ENCODE assay signal across 10 cellular contexts in the genomic region with DNA sequence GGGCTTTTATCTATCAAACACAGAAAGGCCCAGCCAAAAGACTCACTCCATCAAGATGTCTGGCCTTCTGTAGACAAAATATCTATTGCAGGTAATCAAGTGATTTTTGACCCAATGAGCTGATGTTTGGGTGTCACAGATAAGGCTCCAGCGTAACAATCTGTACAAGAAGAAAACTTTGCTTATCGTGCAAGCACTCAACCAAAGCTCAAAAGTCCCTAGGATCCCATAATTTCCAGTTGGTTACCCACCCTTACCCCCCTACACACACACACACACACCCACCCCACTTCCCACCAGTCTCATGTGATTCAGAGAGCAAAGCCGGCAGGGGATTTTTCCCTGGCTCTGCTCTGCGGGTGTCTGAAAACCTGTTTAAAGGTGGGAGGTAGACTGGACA. TPM values are rescaled to one million over a fixed set of nuclear protein-coding genes. Genes with fewer than 3 reads are reported as not detected.
DNase-seq lines count a peak whose midpoint lies in the region; ATAC-seq and TF ChIP-seq lines count a peak whose summit lies in the region.
"Had no signal": no experiment of that assay in that cellular context is flagged by ENCODE, and none has a peak within 500 bp of the region (broad histone marks: within the 10 kb centered on the region; RNA-seq: fewer than 3 reads in every experiment).

No MANE protein-coding gene starts in this region.

- intact Hi-C loops in lower leg skin (cut with DNase I; ENCODE audit: low total_unique reads): loop anchor here (10.0 kb wide), 1 partner anchor 91 kb away; no protein-coding TSS in a partner anchor

- H3K27ac ChIP-seq in tibial nerve: peak overlapping the region; percentile 15 to 97 (median 68)

- no peak for ATAC-seq in activated naive CD4-positive, alpha-beta T cell treated with anti-CD3 and anti-CD28 coated beads, Interleukin-2, amount 50 U/mL, for 72 hours

- H3K27ac Mint-ChIP-seq in activated naive CD4-positive, alpha-beta T cell treated with anti-CD3 and anti-CD28 coated beads, Interleukin-2, amount 50 U/mL, for 72 hours: peak overlapping the region; percentile 81 to 82

- TF ChIP-seq CTCF in tibial nerve (IDR thresholded peaks at IDR 0.05): no peak
- no peak for TF ChIP-seq CTCF in lower leg skin (IDR thresholded peaks at IDR 0.05)

- no peaks in the 10 kb centered on the region for H3K9me3 Mint-ChIP-seq in activated naive CD4-positive, alpha-beta T cell treated with anti-CD3 and anti-CD28 coated beads, Interleukin-2, amount 50 U/mL, for 72 hours

- H3K36me3 Mint-ChIP-seq in activated naive CD4-positive, alpha-beta T cell treated with anti-CD3 and anti-CD28 coated beads, Interleukin-2, amount 50 U/mL, for 72 hours: peaks cover 58 to 64% of the 10 kb centered on the region in 2 donors

- DNase-seq in activated gamma-delta T cell treated with Interleukin-2 at 50 U/mL for 16 hours (peak; percentile 44), activated gamma-delta T cell (lab: John Stamatoyannopoulos, UW) (no peak), midbrain (lab: John Stamatoyannopoulos, UW) (peak; percentile 73), tibial nerve (ENCODE audit: low spot score in 2 of 2) (no peak), ureter (ENCODE audit: low spot score) (no peak), iPS-NIHi7 (ENCODE audit: extremely low spot score) (no peak), lower leg skin (ENCODE audit: low spot score in 2 of 2) (no peak)
- peak in 1 of 2 donors; percentile 54 for DNase-seq in activated naive CD4-positive, alpha-beta T cell treated with anti-CD3 and anti-CD28 coated beads, Interleukin-2, amount 50 U/mL, for 72 hours (ENCODE audit: low spot score in 2 of 2)
- DNase-seq: GOT3, NCI-H2029 treated with DMSO at 0.1 percent for 48 hours had no signal

- H3K4me1 ChIP-seq in tibial nerve: peaks cover 0 to 80% (median 37%) of the 10 kb centered on the region in 4 donors

- no peak for TF ChIP-seq POLR2A in tibial nerve (IDR thresholded peaks at IDR 0.05)
- TF ChIP-seq POLR2A in lower leg skin (IDR thresholded peaks at IDR 0.05): no peak

- peaks cover 0 to 29% (median 0%) of the 10 kb centered on the region in 3 donors for H3K36me3 ChIP-seq in tibial nerve

- H3K27me3 ChIP-seq in tibial nerve: no peaks in the 10 kb centered on the region

- H3K4me3 ChIP-seq in tibial nerve: peak overlapping the region in 2 of 4 donors; percentile 16 to 89
- no peak overlapping the region for H3K4me3 ChIP-seq in lower leg skin (ENCODE audit: low read depth, poor library complexity, severe bottlenecking)

- H3K9me3 ChIP-seq in tibial nerve: no peaks in the 10 kb centered on the region

- WGBS in tibial nerve, 2 donors: 55 to 66% methylated on average over 4 of the region's 4 CpGs
- 67 to 68% methylated on average over 4 of the region's 4 CpGs for WGBS in lower leg skin, 2 donors

- TF ChIP-seq EP300 in tibial nerve (IDR thresholded peaks at IDR 0.05): no peak

RNA-seq across cellular contexts. Expression of a gene that starts 5.8 kb away (rescaled TPM):
- 10 to 100 TPM; 37.5 to 51.3 TPM for total RNA-seq in activated naive CD4-positive, alpha-beta T cell treated with anti-CD3 and anti-CD28 coated beads, Interleukin-2, amount 50 U/mL, for 72 hours
- total RNA-seq in tibial nerve (10 to 100 TPM; 49.2 to 82.0 (median 52.7) TPM), ureter (29.4 TPM), lower leg skin (10 to 100 TPM; 39.3 to 57.2 (median 44.1) TPM)

Comparison
In these comparisons a context has a peak if more than half of its experiments do, and no peak if none do; other contexts are left out.
1. DNase-seq: peak in activated gamma-delta T cell treated with Interleukin-2 at 50 U/mL for 16 hours (single experiment) and midbrain (single experiment); none in activated gamma-delta T cell (single experiment), tibial nerve (0 of 2), ureter (single experiment), iPS-NIHi7 (single experiment) and lower leg skin (0 of 2).